ENCODE assay signal across 15 cellular contexts in genomic region chr10:102735065-102735562, GRCh38. TPM values are rescaled to one million over a fixed set of nuclear protein-coding genes. Genes with fewer than 3 reads are reported as not detected.
DNase-seq lines count a peak whose midpoint lies in the region; ATAC-seq and TF ChIP-seq lines count a peak whose summit lies in the region.
"Had no signal": no experiment of that assay in that cellular context is flagged by ENCODE, and none has a peak within 500 bp of the region (broad histone marks: within the 10 kb centered on the region; RNA-seq: fewer than 3 reads in every experiment).

No MANE protein-coding gene starts in this region.

- ATAC-seq in stimulated activated naive CD8-positive, alpha-beta T cell treated with anti-CD3 and anti-CD28 coated beads, Interleukin-15, amount 100 ng/mL, for 72 hours: no peak
- ATAC-seq in stimulated activated naive CD8-positive, alpha-beta T cell treated with anti-CD3 and anti-CD28 coated beads, Interleukin-15, Interleukin-2, amounts not matched to agents 100 U/mL and 50 U/mL, for 24 hours: no peak
- no peak for ATAC-seq in activated CD8-positive, alpha-beta T cell treated with anti-CD3 and anti-CD28 coated beads, Interleukin-2, amount 10 ng/mL, durations not matched to agents 7 days and 5 days

- H3K27ac Mint-ChIP-seq in stimulated activated naive CD8-positive, alpha-beta T cell treated with anti-CD3 and anti-CD28 coated beads, Interleukin-15, amount 100 ng/mL, for 72 hours: peak overlapping the region; percentile 60 to 87
- H3K27ac Mint-ChIP-seq in nephron progenitor cell: peak overlapping the region; percentile 96
- no peak overlapping the region for H3K27ac Mint-ChIP-seq in activated CD8-positive, alpha-beta T cell treated with anti-CD3 and anti-CD28 coated beads, Interleukin-2, amount 10 ng/mL, durations not matched to agents 7 days and 5 days

- POLR2A ChIA-PET in activated CD8-positive, alpha-beta T cell treated with anti-CD3 and anti-CD28 coated beads, Interleukin-2, amount 10 ng/mL, durations not matched to agents 7 days and 5 days (lab: Charles Lee): interaction anchor here (1.7 kb wide), 1 partner anchor 8 kb away, joined by 4 read pairs; the partner anchor contains the start of gene WBP1L

- H3K4me3 Mint-ChIP-seq in stimulated activated naive CD8-positive, alpha-beta T cell treated with anti-CD3 and anti-CD28 coated beads, Interleukin-15, amount 100 ng/mL, for 72 hours: no peak overlapping the region
- H3K4me3 Mint-ChIP-seq in nephron progenitor cell: no peak overlapping the region
- no peak overlapping the region for H3K4me3 Mint-ChIP-seq in activated CD8-positive, alpha-beta T cell treated with anti-CD3 and anti-CD28 coated beads, Interleukin-2, amount 10 ng/mL, durations not matched to agents 7 days and 5 days
- H3K4me3 Mint-ChIP-seq: IgD-negative memory B cell had no signal

- no peak for DNase-seq in stimulated activated naive CD8-positive, alpha-beta T cell treated with anti-CD3 and anti-CD28 coated beads, Interleukin-15, amount 100 ng/mL, for 72 hours
- no peak for DNase-seq in stimulated activated naive CD8-positive, alpha-beta T cell treated with anti-CD3 and anti-CD28 coated beads, Interleukin-15, Interleukin-2, amounts not matched to agents 100 U/mL and 50 U/mL, for 24 hours
- peak; percentile 81 for DNase-seq in fibroblast of gingiva (ENCODE audit: low read depth)
- no peak for DNase-seq in nephron progenitor cell
- DNase-seq in amygdala (lab: John Stamatoyannopoulos, UW): no peak
- no peak for DNase-seq in activated CD8-positive, alpha-beta T cell treated with anti-CD3 and anti-CD28 coated beads, Interleukin-2, amount 10 ng/mL, durations not matched to agents 7 days and 5 days
- DNase-seq in H4 (ENCODE audit: low spot score): no peak
- DNase-seq in NCI-H524 (lab: John Stamatoyannopoulos, UW): no peak
- DNase-seq: activated CD4-positive, alpha-beta T cell treated with anti-CD3 and anti-CD28 coated beads for 1 hour; cerebellar nuclear complex; DMS153; islet precursor cell; NCI-H1092; T-helper 2 cell had no signal

- H3K4me1 Mint-ChIP-seq in stimulated activated naive CD8-positive, alpha-beta T cell treated with anti-CD3 and anti-CD28 coated beads, Interleukin-15, amount 100 ng/mL, for 72 hours: no peaks in the 10 kb centered on the region
- peaks cover 12% of the 10 kb centered on the region for H3K4me1 Mint-ChIP-seq in nephron progenitor cell
- H3K4me1 Mint-ChIP-seq in activated CD8-positive, alpha-beta T cell treated with anti-CD3 and anti-CD28 coated beads, Interleukin-2, amount 10 ng/mL, durations not matched to agents 7 days and 5 days (ENCODE audit: low read depth): no peaks in the 10 kb centered on the region
- H3K4me1 Mint-ChIP-seq: IgD-negative memory B cell had no signal

- H3K27me3 Mint-ChIP-seq in stimulated activated naive CD8-positive, alpha-beta T cell treated with anti-CD3 and anti-CD28 coated beads, Interleukin-15, amount 100 ng/mL, for 72 hours: no peaks in the 10 kb centered on the region
- no peaks in the 10 kb centered on the region for H3K27me3 Mint-ChIP-seq in nephron progenitor cell (ENCODE audit: low read depth, poor library complexity)
- H3K27me3 Mint-ChIP-seq in activated CD8-positive, alpha-beta T cell treated with anti-CD3 and anti-CD28 coated beads, Interleukin-2, amount 10 ng/mL, durations not matched to agents 7 days and 5 days (ENCODE audit: low read depth): no peaks in the 10 kb centered on the region
- H3K27me3 Mint-ChIP-seq: IgD-negative memory B cell had no signal

- CTCF ChIA-PET in activated CD8-positive, alpha-beta T cell treated with anti-CD3 and anti-CD28 coated beads, Interleukin-2, amount 10 ng/mL, durations not matched to agents 7 days and 5 days (lab: Charles Lee): no interaction called here

- H3K36me3 Mint-ChIP-seq in nephron progenitor cell (ENCODE audit: low read depth): peaks cover 50% of the 10 kb centered on the region
- H3K36me3 Mint-ChIP-seq in activated CD8-positive, alpha-beta T cell treated with anti-CD3 and anti-CD28 coated beads, Interleukin-2, amount 10 ng/mL, durations not matched to agents 7 days and 5 days (ENCODE audit: low read depth): peaks cover 8% of the 10 kb centered on the region

- TF ChIP-seq CTCF in nephron progenitor cell (IDR thresholded peaks at IDR 0.05): no peak

- H3K9me3 Mint-ChIP-seq in stimulated activated naive CD8-positive, alpha-beta T cell treated with anti-CD3 and anti-CD28 coated beads, Interleukin-15, amount 100 ng/mL, for 72 hours: no peaks in the 10 kb centered on the region
- no peaks in the 10 kb centered on the region for H3K9me3 Mint-ChIP-seq in nephron progenitor cell
- H3K9me3 Mint-ChIP-seq in activated CD8-positive, alpha-beta T cell treated with anti-CD3 and anti-CD28 coated beads, Interleukin-2, amount 10 ng/mL, durations not matched to agents 7 days and 5 days (ENCODE audit: insufficient read depth): no peaks in the 10 kb centered on the region
- H3K9me3 Mint-ChIP-seq: IgD-negative memory B cell had no signal

RNA-seq across cellular contexts. Expression of gene WBP1L, which starts 8.6 kb away (rescaled TPM):
- total RNA-seq in activated CD8-positive, alpha-beta T cell treated with anti-CD3 and anti-CD28 coated beads, Interleukin-2, amount 10 ng/mL, durations not matched to agents 7 days and 5 days: 10 to 100 TPM; 25.7 to 25.9 TPM
- total RNA-seq in H4 (2014; rRNA removed; shearing (Covaris generic)): 15.7 and 22.8 TPM in 2 replicates

RNA-seq across cellular contexts. Expression of gene SFXN2, which starts 20.7 kb away (rescaled TPM):
- 10 to 100 TPM; 22.2 TPM for total RNA-seq in activated CD8-positive, alpha-beta T cell treated with anti-CD3 and anti-CD28 coated beads, Interleukin-2, amount 10 ng/mL, durations not matched to agents 7 days and 5 days
- total RNA-seq in H4 (2014; rRNA removed; shearing (Covaris generic)): 2.5 and 3.3 TPM in 2 replicates

RNA-seq across cellular contexts. Expression of gene ARL3, which starts 20.9 kb away (rescaled TPM):
- 1 to 10 TPM; 4.7 to 5.2 TPM for total RNA-seq in activated CD8-positive, alpha-beta T cell treated with anti-CD3 and anti-CD28 coated beads, Interleukin-2, amount 10 ng/mL, durations not matched to agents 7 days and 5 days
- 6.1 and 10.4 TPM in 2 replicates for total RNA-seq in H4 (2014; rRNA removed; shearing (Covaris generic))
